Comparison of ENCODE assay signal across 28 cellular contexts in the genomic region with DNA sequence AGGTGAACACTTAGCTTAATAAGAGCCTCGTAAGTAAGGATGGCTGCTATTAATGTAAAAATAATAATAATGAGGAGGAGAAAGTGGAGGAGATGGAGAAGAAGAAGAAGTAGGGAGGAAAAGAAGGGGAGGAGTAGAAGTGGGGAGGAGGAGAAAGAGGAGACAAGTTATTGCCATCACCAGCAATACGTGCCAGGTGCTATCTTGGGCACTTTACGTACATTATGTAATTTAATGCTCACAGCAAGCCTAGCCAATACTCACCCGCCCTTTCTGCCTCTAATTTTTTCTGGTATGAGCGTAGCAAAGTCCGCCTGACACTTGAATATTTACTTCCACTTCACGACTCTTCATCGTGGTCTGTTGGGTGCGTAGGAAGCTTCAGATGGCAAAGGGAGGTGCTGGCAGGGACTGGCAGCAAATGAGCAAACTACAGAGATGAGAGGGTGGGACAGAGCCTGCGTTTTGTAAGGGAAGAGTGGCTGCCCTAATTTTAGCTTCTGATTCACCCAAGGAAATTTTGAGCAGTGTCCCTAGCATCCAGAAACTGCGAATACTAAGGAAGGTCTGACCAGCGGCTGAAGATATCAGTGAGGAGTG. TPM values are rescaled to one million over a fixed set of nuclear protein-coding genes. Genes with fewer than 3 reads are reported as not detected.
A peak's percentile ranks its signal among the peaks of the same experiment; 100 is the strongest.
DNase-seq lines count a peak whose midpoint lies in the region; ATAC-seq and TF ChIP-seq lines count a peak whose summit lies in the region.
"Had no signal": no experiment of that assay in that cellular context is flagged by ENCODE, and none has a peak within 500 bp of the region (broad histone marks: within the 10 kb centered on the region; RNA-seq: fewer than 3 reads in every experiment).

No MANE protein-coding gene starts in this region.

- no peaks in the 10 kb centered on the region for H3K79me2 ChIP-seq in osteoblast (ENCODE audit: insufficient read depth, low read length)

- H3K9me3 Mint-ChIP-seq in nephron progenitor cell = no peaks in the 10 kb centered on the region
- H3K9me3 Mint-ChIP-seq: activated CD8-positive, alpha-beta T cell treated with anti-CD3 and anti-CD28 coated beads for 36 hours; activated naive CD4-positive, alpha-beta T cell treated with anti-CD3 and anti-CD28 coated beads, Interleukin-2, amount 50 U/mL, for 24 hours; activated T-helper 2 cell treated with anti-CD3 and anti-CD28 coated beads, Interferon-gamma antibody, Interleukin-2, Interleukin-4, amounts not matched to agents 10 μg/mL and 5 μg/mL and 100 μg/mL, durations not matched to agents 14 hours and 24 hours and 36 hours; stimulated activated naive CD8-positive, alpha-beta T cell treated with anti-CD3 and anti-CD28 coated beads, Interleukin-15, amount 100 ng/mL, for 72 hours; T-helper 1 cell treated with Interleukin-12 subunit alpha and Interleukin-12 subunit beta and Interleukin-4 antibody, amounts not matched to agents 30 μg/mL and 1 μg/mL, for 36 hours had no signal

- H3K36me3 Mint-ChIP-seq in nephron progenitor cell (ENCODE audit: low read depth) = no peaks in the 10 kb centered on the region
- H3K36me3 Mint-ChIP-seq: activated naive CD4-positive, alpha-beta T cell treated with anti-CD3 and anti-CD28 coated beads, Interleukin-2, amount 50 U/mL, for 24 hours had no signal

- DNase-seq in Right ventricle myocardium superior = no peak
- DNase-seq in cardiac septum (ENCODE audit: low spot score) = no peak
- DNase-seq in osteoblast (ENCODE audit: insufficient read length, low spot score, missing footprints) = no peak
- DNase-seq in substantia nigra (lab: John Stamatoyannopoulos, UW) = no peak
- DNase-seq in nephron progenitor cell = no peak
- no peak for DNase-seq in NCI-H1436 treated with DMSO at 0.1 percent for 48 hours (lab: John Stamatoyannopoulos, UW)
- DNase-seq: activated CD4-positive, CD25-positive, alpha-beta regulatory T cell treated with anti-CD3 and anti-CD28 coated beads, Interleukin-2, amount 50 U/mL, for 72 hours; activated CD8-positive, alpha-beta T cell treated with anti-CD3 and anti-CD28 coated beads for 36 hours; C1 segment of cervical spinal cord; colonic mucosa; COR-L47; DMS79; effector memory CD4-positive, alpha-beta T cell; erythroblast; GF-D8; HCEC 1CT; kidney glomerular epithelial cell; NCI-H69; small intestine; stimulated activated CD4-positive, alpha-beta T cell treated with anti-CD3 and anti-CD28 coated beads, Interleukin-1b, Interleukin-23, amount 100 ng/mL, for 48 hours; stimulated activated CD8-positive, alpha-beta memory T cell treated with anti-CD3 and anti-CD28 coated beads, Interleukin-4, amount 100 ng/mL, for 48 hours; stimulated activated naive CD8-positive, alpha-beta T cell treated with anti-CD3 and anti-CD28 coated beads, Interleukin-15, amount 100 ng/mL, for 72 hours; transverse colon had no signal

- H3K4me3 ChIP-seq in endocrine pancreas (ENCODE audit: control insufficient read depth, insufficient read depth, low read length) (peak overlapping the region; percentile 5), osteoblast (ENCODE audit: insufficient read depth, low read length) (no peak overlapping the region)
- H3K4me3 ChIP-seq: colonic mucosa, transverse colon had no signal

- H3K36me3 ChIP-seq in endocrine pancreas (ENCODE audit: control insufficient read depth, insufficient read depth, low read length) (no peaks in the 10 kb centered on the region), osteoblast (ENCODE audit: insufficient read depth, low read length) (no peaks in the 10 kb centered on the region)
- H3K36me3 ChIP-seq: colonic mucosa, transverse colon had no signal

- H3K27ac Mint-ChIP-seq in nephron progenitor cell = no peak overlapping the region
- H3K27ac Mint-ChIP-seq: activated CD8-positive, alpha-beta T cell treated with anti-CD3 and anti-CD28 coated beads for 36 hours; activated naive CD4-positive, alpha-beta T cell treated with anti-CD3 and anti-CD28 coated beads, Interleukin-2, amount 50 U/mL, for 24 hours; activated T-helper 2 cell treated with anti-CD3 and anti-CD28 coated beads, Interferon-gamma antibody, Interleukin-2, Interleukin-4, amounts not matched to agents 10 μg/mL and 5 μg/mL and 100 μg/mL, durations not matched to agents 14 hours and 24 hours and 36 hours; stimulated activated naive CD8-positive, alpha-beta T cell treated with anti-CD3 and anti-CD28 coated beads, Interleukin-15, amount 100 ng/mL, for 72 hours; T-helper 1 cell treated with Interleukin-12 subunit alpha and Interleukin-12 subunit beta and Interleukin-4 antibody, amounts not matched to agents 30 μg/mL and 1 μg/mL, for 36 hours had no signal

- H3K9me3 ChIP-seq in endocrine pancreas (ENCODE audit: control insufficient read depth, low read length) (no peaks in the 10 kb centered on the region), osteoblast (ENCODE audit: low read depth, low read length) (no peaks in the 10 kb centered on the region)
- H3K9me3 ChIP-seq: colonic mucosa, transverse colon had no signal

- H3K4me1 Mint-ChIP-seq in nephron progenitor cell = no peaks in the 10 kb centered on the region
- H3K4me1 Mint-ChIP-seq: activated naive CD4-positive, alpha-beta T cell treated with anti-CD3 and anti-CD28 coated beads, Interleukin-2, amount 50 U/mL, for 24 hours; stimulated activated naive CD8-positive, alpha-beta T cell treated with anti-CD3 and anti-CD28 coated beads, Interleukin-15, amount 100 ng/mL, for 72 hours had no signal

- no peak overlapping the region for H3K9ac ChIP-seq in endocrine pancreas (ENCODE audit: control insufficient read depth, insufficient read depth, low read length)

- no peak overlapping the region for H3K4me3 Mint-ChIP-seq in nephron progenitor cell
- H3K4me3 Mint-ChIP-seq: activated CD8-positive, alpha-beta T cell treated with anti-CD3 and anti-CD28 coated beads for 36 hours; activated naive CD4-positive, alpha-beta T cell treated with anti-CD3 and anti-CD28 coated beads, Interleukin-2, amount 50 U/mL, for 24 hours; stimulated activated naive CD8-positive, alpha-beta T cell treated with anti-CD3 and anti-CD28 coated beads, Interleukin-15, amount 100 ng/mL, for 72 hours; T-helper 1 cell treated with Interleukin-12 subunit alpha and Interleukin-12 subunit beta and Interleukin-4 antibody, amounts not matched to agents 30 μg/mL and 1 μg/mL, for 36 hours had no signal

- H3K27me3 Mint-ChIP-seq in nephron progenitor cell (ENCODE audit: low read depth, poor library complexity) = peaks cover 2% of the 10 kb centered on the region
- H3K27me3 Mint-ChIP-seq: activated naive CD4-positive, alpha-beta T cell treated with anti-CD3 and anti-CD28 coated beads, Interleukin-2, amount 50 U/mL, for 24 hours had no signal

- no peaks in the 10 kb centered on the region for H3K27me3 ChIP-seq in endocrine pancreas (ENCODE audit: control insufficient read depth, insufficient read depth, low read length)
- no peaks in the 10 kb centered on the region for H3K27me3 ChIP-seq in osteoblast (ENCODE audit: insufficient read depth, low read length)
- H3K27me3 ChIP-seq: colonic mucosa had no signal

- H3K27ac ChIP-seq in osteoblast (ENCODE audit: low read depth, low read length) (peak overlapping the region; percentile 72), substantia nigra (ENCODE audit: low read depth, low read length, poor library complexity, severe bottlenecking) (no peak overlapping the region)
- H3K27ac ChIP-seq: colonic mucosa, transverse colon had no signal

- H2AFZ ChIP-seq in osteoblast (ENCODE audit: low read length) = peak overlapping the region; percentile 23

- H4K20me1 ChIP-seq in osteoblast (ENCODE audit: insufficient read depth, low read length) = no peaks in the 10 kb centered on the region

- TF ChIP-seq CTCF in osteoblast (IDR thresholded peaks at IDR 0.05; ENCODE audit: extremely low read depth, low read depth, low read length) (no peak), nephron progenitor cell (IDR thresholded peaks at IDR 0.05) (no peak)

- no peaks in the 10 kb centered on the region for H3K4me1 ChIP-seq in endocrine pancreas (ENCODE audit: control insufficient read depth, insufficient read depth, low read length)
- H3K4me1 ChIP-seq in osteoblast (ENCODE audit: insufficient read depth, low read length) = peaks cover 11% of the 10 kb centered on the region
- H3K4me1 ChIP-seq: colonic mucosa had no signal

- intact Hi-C loops in Right ventricle myocardium superior (cut with DNase I) = loop anchor here (5.0 kb wide), 1 partner anchor 217 kb away; no protein-coding TSS in a partner anchor
- intact Hi-C loops in cardiac septum (cut with DNase I) = loop anchor here (5.0 kb wide), 2 partner anchors 217 to 322 kb away; no protein-coding TSS in a partner anchor

- peak; percentile 82 for ATAC-seq in Right ventricle myocardium superior (ENCODE audit: poor library complexity)
- ATAC-seq: activated CD8-positive, alpha-beta T cell treated with anti-CD3 and anti-CD28 coated beads for 36 hours; stimulated activated naive CD8-positive, alpha-beta T cell treated with anti-CD3 and anti-CD28 coated beads, Interleukin-15, amount 100 ng/mL, for 72 hours had no signal

- H3K4me2 ChIP-seq in osteoblast (ENCODE audit: insufficient read depth, low read length) = peak overlapping the region; percentile 23

RNA-seq across cellular contexts. Expression of a gene that starts 42.1 kb away (rescaled TPM):
- total RNA-seq in Right ventricle myocardium superior (166 TPM), cardiac septum (108 TPM), osteoblast (102 and 104 TPM in 2 replicates)
- total RNA-seq: activated CD8-positive, alpha-beta T cell treated with anti-CD3 and anti-CD28 coated beads for 36 hours; activated T-helper 2 cell treated with anti-CD3 and anti-CD28 coated beads, Interferon-gamma antibody, Interleukin-2, Interleukin-4, amounts not matched to agents 10 μg/mL and 5 μg/mL and 100 μg/mL, durations not matched to agents 14 hours and 24 hours and 36 hours; HT-29 had no signal
